In the genomic region with DNA sequence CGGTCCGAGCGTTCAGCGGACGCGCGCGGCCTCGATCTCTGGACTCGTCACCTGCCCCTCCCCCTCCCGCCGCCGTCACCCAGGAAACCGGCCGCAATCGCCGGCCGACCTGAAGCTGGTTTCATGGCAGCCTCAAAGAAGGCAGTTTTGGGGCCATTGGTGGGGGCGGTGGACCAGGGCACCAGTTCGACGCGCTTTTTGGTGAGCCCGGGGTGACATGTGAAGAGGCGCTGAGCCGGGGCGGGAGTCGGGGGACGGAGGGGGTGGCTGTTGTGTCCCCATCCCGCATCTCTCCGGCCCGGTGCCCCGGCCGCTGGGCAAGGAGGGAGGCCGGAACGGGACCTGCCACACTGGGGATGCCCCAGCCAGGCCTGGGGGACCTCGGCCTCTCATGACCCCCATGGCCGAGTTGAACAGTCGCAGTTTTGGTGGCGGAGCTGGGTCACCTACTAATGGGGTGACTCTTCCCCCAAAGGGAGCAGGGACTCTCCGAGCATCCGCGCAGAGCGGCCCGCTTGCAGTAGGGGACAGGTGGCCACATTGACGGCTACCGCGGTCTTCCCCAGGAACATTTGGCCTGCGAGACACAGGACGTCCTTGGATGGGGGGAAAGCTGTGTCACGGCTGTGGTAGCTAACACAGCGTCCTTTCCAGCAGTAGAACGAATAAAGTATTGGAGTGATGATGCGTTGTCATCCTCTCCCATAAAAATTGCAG, we compare ENCODE assay signal across 8 cellular contexts. TPM values are rescaled to one million over a fixed set of nuclear protein-coding genes. Genes with fewer than 3 reads are reported as not detected.
DNase-seq lines count a peak whose midpoint lies in the region; ATAC-seq and TF ChIP-seq lines count a peak whose summit lies in the region.

TSS of gene GK (plus strand) at position 9 of the 717 bp plus-strand sequence. CDS start at position 124, 115 bp downstream.

- peak within 1 kb of the TSS; percentile 67 to 69 for H3K4me3 ChIP-seq in cardiac fibroblast (replicated peaks in 1 of 2; ENCODE audit: low read depth in 2 of 2, low read length in 2 of 2)

- DNase-seq in activated T-cell treated with anti-CD3 and anti-CD28 coated beads for 1 hour (ENCODE audit: low read depth) (peak; percentile 1), activated T-cell treated with anti-CD3 and anti-CD28 coated beads for 4 hours (no peak), RPMI7951 (ENCODE audit: low read depth) (peak; percentile 32), cardiac fibroblast (ENCODE audit: low read depth in 2 of 2) (peak in 1 of 2 donors; percentile 20), left lobe of liver (ENCODE audit: low spot score) (peak; percentile 48), kidney glomerular epithelial cell (lab: John Stamatoyannopoulos, UW) (no peak)
- peak; percentile 21 for DNase-seq in stimulated activated naive CD8-positive, alpha-beta T cell treated with anti-CD3 and anti-CD28 coated beads, Interleukin-15, Interleukin-2, amounts not matched to agents 100 U/mL and 50 U/mL, for 24 hours

- ATAC-seq in HG02852 (IDR thresholded peaks at IDR 0.05; ENCODE audit: unreplicated experiment) = peak; percentile 6
- ATAC-seq in left lobe of liver = peak; percentile 20
- no peak for ATAC-seq in stimulated activated naive CD8-positive, alpha-beta T cell treated with anti-CD3 and anti-CD28 coated beads, Interleukin-15, Interleukin-2, amounts not matched to agents 100 U/mL and 50 U/mL, for 24 hours

- TF ChIP-seq CTCF in cardiac fibroblast (IDR thresholded peaks at IDR 0.05; ENCODE audit: low read depth, low read length) = no peak

RNA-seq across cellular contexts. Expression of gene GK, which starts in this region (rescaled TPM):
- total RNA-seq in RPMI7951 (2014; rRNA removed; shearing (Covaris generic)) = 6.6 and 7.2 TPM in 2 replicates
- total RNA-seq in left lobe of liver = 32.9 TPM

Comparison
In these comparisons a context has a peak if more than half of its experiments do, and no peak if none do; other contexts are left out.
1. DNase-seq: peak in activated T-cell treated with anti-CD3 and anti-CD28 coated beads for 1 hour (single experiment), RPMI7951 (single experiment), left lobe of liver (single experiment) and stimulated activated naive CD8-positive, alpha-beta T cell treated with anti-CD3 and anti-CD28 coated beads, Interleukin-15, Interleukin-2, amounts not matched to agents 100 U/mL and 50 U/mL, for 24 hours (single experiment); none in activated T-cell treated with anti-CD3 and anti-CD28 coated beads for 4 hours (single experiment) and kidney glomerular epithelial cell (single experiment).